In the genomic region with DNA sequence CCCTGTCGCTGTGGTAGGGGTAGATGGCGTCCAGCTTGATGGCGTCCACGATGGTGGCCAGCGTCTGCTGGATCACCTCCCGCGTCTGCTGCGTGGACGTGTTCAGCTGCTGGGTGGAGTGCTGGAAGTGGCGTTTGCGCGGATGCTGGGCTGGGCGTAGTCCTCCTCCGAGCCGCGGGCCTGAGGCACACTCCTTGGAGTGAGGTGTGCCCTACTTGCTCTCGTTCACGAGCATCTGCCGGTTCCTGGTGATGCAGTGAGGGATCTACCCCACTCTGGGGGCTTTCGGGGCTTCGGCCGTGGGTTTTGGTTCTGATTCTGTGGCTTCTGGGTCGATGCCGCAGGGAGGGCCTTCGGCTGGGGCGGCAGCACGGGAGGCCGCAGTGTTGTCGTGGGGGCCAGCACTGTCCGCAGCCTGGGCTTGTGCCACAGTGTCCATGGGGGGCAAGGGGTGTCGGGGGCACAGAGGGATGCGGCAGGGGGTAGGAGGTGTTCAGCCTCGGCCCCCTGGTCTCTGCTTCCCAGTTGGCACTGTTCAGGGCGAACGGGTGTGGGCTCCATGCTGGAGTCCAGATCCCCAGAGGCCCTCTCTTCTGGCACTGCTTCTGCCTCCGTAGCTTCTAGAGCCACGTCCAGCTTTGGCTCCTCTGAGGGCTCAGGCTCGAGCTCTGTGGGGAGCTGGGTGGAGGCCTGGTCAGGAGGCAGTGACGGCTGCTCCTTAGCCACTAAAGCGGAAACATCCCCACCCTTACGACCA, we compare ENCODE assay signal across 25 cellular contexts.
"Had no signal": no experiment of that assay in that cellular context is flagged by ENCODE, and none has a peak within 500 bp of the region (broad histone marks: within the 10 kb centered on the region; RNA-seq: fewer than 3 reads in every experiment).

No MANE protein-coding gene starts in this region.

- H3K4me1 ChIP-seq: breast epithelium, esophagus muscularis mucosa, foreskin keratinocyte, left ventricle myocardium inferior, right lobe of liver, suprapubic skin, tibial artery had no signal

- H3K27ac ChIP-seq: breast epithelium, esophagus muscularis mucosa, foreskin keratinocyte, left ventricle myocardium inferior, right lobe of liver, skin epidermis, suprapubic skin, tibial artery had no signal

- H3K36me3 ChIP-seq: breast epithelium, esophagus muscularis mucosa, left ventricle myocardium inferior, right lobe of liver, suprapubic skin, tibial artery had no signal

- FAIRE-seq: colon had no signal

- ATAC-seq: activated naive CD8-positive, alpha-beta T cell treated with anti-CD3 and anti-CD28 coated beads, Interleukin-2, amount 50 U/mL, for 24 hours; foreskin keratinocyte; naive thymus-derived CD8-positive, alpha-beta T cell; stimulated activated naive B cell treated with anti-CD40 and anti-IgM and Interleukin-4, amounts not matched to agents 10 μg/mL and 1 μg/mL and 100 μg/mL, for 72 hours had no signal

- H3K27me3 ChIP-seq: breast epithelium, esophagus muscularis mucosa, foreskin keratinocyte, right lobe of liver, suprapubic skin, tibial artery had no signal

- DNase-seq: activated CD4-positive, alpha-beta memory T cell treated with anti-CD3 and anti-CD28 coated beads, Interleukin-2, amount 10 ng/mL, durations not matched to agents 7 days and 5 days; activated CD4-positive, alpha-beta T cell treated with anti-CD3 and anti-CD28 coated beads, Interleukin-2, amount 10 ng/mL, durations not matched to agents 7 days and 5 days; activated CD4-positive, CD25-positive, alpha-beta regulatory T cell treated with anti-CD3 and anti-CD28 coated beads, Interleukin-2, amount 50 U/mL, for 72 hours; activated CD8-positive, alpha-beta memory T cell treated with anti-CD3 and anti-CD28 coated beads, Interleukin-2, amount 50 U/mL, for 48 hours; activated naive CD8-positive, alpha-beta T cell treated with anti-CD3 and anti-CD28 coated beads, Interleukin-2, amount 50 U/mL, for 24 hours; activated T-cell treated with anti-CD3 and anti-CD28 coated beads, Interleukin-2, amount 50 U/mL, for 24 hours; amygdala; dermis blood vessel endothelial cell; effector CD4-positive, alpha-beta T cell; foreskin keratinocyte; left ventricle myocardium inferior; midbrain; stimulated activated CD4-positive, alpha-beta T cell treated with anti-CD3 and anti-CD28 coated beads, Interleukin-1b, Interleukin-23, amount 100 ng/mL, for 48 hours; stimulated activated CD4-positive, alpha-beta T cell treated with anti-CD3 and anti-CD28 coated beads, Interleukin-4, amount 100 ng/mL, for 4 hours; stimulated activated CD8-positive, alpha-beta memory T cell treated with anti-CD3 and anti-CD28 coated beads, Interleukin-4, amount 100 ng/mL, for 48 hours; stimulated activated naive B cell treated with anti-CD40 and anti-IgM and Interleukin-4, amounts not matched to agents 10 μg/mL and 1 μg/mL and 100 μg/mL, for 72 hours; T-helper 2 cell had no signal

- H3K9me3 ChIP-seq: right lobe of liver had no signal

- H3K4me3 ChIP-seq: breast epithelium, esophagus muscularis mucosa, left ventricle myocardium inferior, right lobe of liver, skin epidermis, suprapubic skin, tibial artery had no signal
